ENCODE assay signal across 1 cellular context in the genomic region with DNA sequence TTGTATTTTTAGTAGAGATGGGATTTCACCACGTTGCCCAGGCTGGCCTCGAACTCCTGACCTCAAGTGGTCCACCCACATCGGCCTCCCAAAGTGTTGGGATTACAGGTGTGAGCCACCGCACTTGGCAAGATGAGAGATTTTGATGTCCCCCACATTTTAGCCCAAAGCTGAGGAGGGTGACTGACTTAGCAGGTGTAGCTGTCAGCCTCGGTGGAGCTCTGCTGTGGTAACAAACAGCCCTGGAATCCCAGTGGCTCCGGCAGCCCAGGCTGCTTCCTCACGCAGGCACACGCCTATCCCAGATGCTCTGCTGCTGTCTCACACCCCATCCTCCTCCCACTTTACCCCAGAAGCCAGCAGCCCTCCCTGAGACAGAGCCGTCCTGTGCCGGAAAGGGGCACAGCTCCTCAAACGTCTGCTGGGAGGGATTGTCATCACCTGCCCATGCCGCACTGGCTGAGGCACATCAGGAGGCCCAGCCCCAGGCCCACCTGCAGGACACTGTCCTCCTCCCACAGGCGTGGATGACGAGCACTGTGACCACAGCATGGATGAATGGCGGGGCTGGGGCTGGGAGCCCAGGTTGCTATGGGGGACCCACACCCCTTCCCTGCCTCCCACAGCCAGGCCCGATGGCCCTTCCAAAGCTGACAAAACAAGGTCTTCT.
A peak's percentile ranks its signal among the peaks of the same experiment; 100 is the strongest.
TF ChIP-seq lines count a peak whose summit lies in the region.

No MANE protein-coding gene starts in this region.

TF ChIP-seq in HepG2, 621 proteins besides CTCF, POLR2A, EP300 and RAD21 (continued from another document and continues in another):
- TF ChIP-seq, protein P1, sequence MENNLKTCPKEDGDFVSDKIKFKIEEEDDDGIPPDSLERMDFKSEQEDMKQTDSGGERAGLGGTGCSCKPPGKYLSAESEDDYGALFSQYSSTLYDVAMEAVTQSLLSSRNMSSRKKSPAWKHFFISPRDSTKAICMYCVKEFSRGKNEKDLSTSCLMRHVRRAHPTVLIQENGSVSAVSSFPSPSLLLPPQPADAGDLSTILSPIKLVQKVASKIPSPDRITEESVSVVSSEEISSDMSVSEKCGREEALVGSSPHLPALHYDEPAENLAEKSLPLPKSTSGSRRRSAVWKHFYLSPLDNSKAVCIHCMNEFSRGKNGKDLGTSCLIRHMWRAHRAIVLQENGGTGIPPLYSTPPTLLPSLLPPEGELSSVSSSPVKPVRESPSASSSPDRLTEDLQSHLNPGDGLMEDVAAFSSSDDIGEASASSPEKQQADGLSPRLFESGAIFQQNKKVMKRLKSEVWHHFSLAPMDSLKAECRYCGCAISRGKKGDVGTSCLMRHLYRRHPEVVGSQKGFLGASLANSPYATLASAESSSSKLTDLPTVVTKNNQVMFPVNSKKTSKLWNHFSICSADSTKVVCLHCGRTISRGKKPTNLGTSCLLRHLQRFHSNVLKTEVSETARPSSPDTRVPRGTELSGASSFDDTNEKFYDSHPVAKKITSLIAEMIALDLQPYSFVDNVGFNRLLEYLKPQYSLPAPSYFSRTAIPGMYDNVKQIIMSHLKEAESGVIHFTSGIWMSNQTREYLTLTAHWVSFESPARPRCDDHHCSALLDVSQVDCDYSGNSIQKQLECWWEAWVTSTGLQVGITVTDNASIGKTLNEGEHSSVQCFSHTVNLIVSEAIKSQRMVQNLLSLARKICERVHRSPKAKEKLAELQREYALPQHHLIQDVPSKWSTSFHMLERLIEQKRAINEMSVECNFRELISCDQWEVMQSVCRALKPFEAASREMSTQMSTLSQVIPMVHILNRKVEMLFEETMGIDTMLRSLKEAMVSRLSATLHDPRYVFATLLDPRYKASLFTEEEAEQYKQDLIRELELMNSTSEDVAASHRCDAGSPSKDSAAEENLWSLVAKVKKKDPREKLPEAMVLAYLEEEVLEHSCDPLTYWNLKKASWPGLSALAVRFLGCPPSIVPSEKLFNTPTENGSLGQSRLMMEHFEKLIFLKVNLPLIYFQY (CRISPR knock-in tag; IDR thresholded peaks at IDR 0.05; ENCODE audit: borderline replicate concordance): no peak
- peak; percentile 19; the same call in 1 of the 2 replicates for TF ChIP-seq FOXC1 (CRISPR knock-in tag; IDR thresholded peaks at IDR 0.05; ENCODE audit: borderline replicate concordance)
- TF ChIP-seq KDM4B (CRISPR knock-in tag; IDR thresholded peaks at IDR 0.05): no peak
- TF ChIP-seq, protein P2, sequence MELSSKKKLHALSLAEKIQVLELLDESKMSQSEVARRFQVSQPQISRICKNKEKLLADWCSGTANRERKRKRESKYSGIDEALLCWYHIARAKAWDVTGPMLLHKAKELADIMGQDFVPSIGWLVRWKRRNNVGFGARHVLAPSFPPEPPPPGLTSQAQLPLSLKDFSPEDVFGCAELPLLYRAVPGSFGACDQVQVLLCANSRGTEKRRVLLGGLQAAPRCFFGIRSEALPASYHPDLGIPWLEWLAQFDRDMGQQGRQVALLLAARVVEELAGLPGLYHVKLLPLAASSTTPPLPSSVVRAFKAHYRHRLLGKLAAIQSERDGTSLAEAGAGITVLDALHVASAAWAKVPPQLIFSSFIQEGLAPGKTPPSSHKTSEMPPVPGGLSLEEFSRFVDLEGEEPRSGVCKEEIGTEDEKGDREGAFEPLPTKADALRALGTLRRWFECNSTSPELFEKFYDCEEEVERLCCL (CRISPR knock-in tag; IDR thresholded peaks at IDR 0.05; ENCODE audit: borderline replicate concordance): no peak
- no peak for TF ChIP-seq SIX1 (CRISPR knock-in tag; IDR thresholded peaks at IDR 0.05; ENCODE audit: borderline replicate concordance)
- TF ChIP-seq, protein P3, sequence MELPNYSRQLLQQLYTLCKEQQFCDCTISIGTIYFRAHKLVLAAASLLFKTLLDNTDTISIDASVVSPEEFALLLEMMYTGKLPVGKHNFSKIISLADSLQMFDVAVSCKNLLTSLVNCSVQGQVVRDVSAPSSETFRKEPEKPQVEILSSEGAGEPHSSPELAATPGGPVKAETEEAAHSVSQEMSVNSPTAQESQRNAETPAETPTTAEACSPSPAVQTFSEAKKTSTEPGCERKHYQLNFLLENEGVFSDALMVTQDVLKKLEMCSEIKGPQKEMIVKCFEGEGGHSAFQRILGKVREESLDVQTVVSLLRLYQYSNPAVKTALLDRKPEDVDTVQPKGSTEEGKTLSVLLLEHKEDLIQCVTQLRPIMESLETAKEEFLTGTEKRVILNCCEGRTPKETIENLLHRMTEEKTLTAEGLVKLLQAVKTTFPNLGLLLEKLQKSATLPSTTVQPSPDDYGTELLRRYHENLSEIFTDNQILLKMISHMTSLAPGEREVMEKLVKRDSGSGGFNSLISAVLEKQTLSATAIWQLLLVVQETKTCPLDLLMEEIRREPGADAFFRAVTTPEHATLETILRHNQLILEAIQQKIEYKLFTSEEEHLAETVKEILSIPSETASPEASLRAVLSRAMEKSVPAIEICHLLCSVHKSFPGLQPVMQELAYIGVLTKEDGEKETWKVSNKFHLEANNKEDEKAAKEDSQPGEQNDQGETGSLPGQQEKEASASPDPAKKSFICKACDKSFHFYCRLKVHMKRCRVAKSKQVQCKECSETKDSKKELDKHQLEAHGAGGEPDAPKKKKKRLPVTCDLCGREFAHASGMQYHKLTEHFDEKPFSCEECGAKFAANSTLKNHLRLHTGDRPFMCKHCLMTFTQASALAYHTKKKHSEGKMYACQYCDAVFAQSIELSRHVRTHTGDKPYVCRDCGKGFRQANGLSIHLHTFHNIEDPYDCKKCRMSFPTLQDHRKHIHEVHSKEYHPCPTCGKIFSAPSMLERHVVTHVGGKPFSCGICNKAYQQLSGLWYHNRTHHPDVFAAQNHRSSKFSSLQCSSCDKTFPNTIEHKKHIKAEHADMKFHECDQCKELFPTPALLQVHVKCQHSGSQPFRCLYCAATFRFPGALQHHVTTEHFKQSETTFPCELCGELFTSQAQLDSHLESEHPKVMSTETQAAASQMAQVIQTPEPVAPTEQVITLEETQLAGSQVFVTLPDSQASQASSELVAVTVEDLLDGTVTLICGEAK (IDR thresholded peaks at IDR 0.05): no peak
- TF ChIP-seq, protein P3 (CRISPR knock-in tag; IDR thresholded peaks at IDR 0.05): no peak
- no peak for TF ChIP-seq PBX2 (CRISPR knock-in tag; IDR thresholded peaks at IDR 0.05)
- TF ChIP-seq, protein P4, sequence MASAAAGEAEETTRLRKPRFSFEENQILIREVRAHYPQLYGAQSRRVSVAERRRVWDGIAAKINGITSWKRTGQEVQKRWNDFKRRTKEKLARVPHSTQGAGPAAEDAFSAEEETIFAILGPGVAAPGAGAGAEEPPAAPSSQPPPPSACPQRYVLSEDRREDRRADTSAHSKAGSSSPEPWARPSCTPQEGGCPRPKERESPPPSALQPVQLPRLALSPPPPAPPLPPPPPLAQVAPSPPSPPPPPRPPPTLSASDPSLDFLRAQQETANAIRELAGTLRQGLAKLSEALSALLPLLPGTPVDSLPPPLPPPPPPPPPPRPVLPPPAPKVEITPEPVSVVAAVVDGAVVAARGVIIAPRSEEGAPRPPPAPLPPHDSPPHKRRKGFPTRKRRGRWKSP (CRISPR knock-in tag; IDR thresholded peaks at IDR 0.05): no peak
- TF ChIP-seq, protein P5, sequence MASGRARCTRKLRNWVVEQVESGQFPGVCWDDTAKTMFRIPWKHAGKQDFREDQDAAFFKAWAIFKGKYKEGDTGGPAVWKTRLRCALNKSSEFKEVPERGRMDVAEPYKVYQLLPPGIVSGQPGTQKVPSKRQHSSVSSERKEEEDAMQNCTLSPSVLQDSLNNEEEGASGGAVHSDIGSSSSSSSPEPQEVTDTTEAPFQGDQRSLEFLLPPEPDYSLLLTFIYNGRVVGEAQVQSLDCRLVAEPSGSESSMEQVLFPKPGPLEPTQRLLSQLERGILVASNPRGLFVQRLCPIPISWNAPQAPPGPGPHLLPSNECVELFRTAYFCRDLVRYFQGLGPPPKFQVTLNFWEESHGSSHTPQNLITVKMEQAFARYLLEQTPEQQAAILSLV (CRISPR knock-in tag; IDR thresholded peaks at IDR 0.05; ENCODE audit: borderline replicate concordance): peak; percentile 76; the same call in 1 of the 2 replicates
- no peak for TF ChIP-seq ATF6 (CRISPR knock-in tag; conservative IDR thresholded peaks at IDR 0.05)
- TF ChIP-seq ZNF720 (CRISPR knock-in tag; IDR thresholded peaks at IDR 0.05): no peak
- TF ChIP-seq SP1 (IDR thresholded peaks at IDR 0.05): no peak
- no peak for TF ChIP-seq SP1 (CRISPR knock-in tag; IDR thresholded peaks at IDR 0.05)
- TF ChIP-seq, protein P6, sequence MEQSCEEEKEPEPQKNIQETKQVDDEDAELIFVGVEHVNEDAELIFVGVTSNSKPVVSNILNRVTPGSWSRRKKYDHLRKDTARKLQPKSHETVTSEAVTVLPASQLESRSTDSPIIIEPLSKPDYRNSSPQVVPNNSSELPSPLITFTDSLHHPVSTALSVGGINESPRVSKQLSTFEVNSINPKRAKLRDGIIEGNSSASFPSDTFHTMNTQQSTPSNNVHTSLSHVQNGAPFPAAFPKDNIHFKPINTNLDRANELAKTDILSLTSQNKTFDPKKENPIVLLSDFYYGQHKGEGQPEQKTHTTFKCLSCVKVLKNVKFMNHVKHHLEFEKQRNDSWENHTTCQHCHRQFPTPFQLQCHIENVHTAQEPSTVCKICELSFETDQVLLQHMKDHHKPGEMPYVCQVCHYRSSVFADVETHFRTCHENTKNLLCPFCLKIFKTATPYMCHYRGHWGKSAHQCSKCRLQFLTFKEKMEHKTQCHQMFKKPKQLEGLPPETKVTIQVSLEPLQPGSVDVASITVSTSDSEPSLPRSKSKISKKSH (CRISPR knock-in tag; IDR thresholded peaks at IDR 0.05; ENCODE audit: borderline replicate concordance): no peak
- no peak for TF ChIP-seq DPF2 (CRISPR knock-in tag; IDR thresholded peaks at IDR 0.05; ENCODE audit: borderline replicate concordance, low read depth)
- TF ChIP-seq, protein P7, sequence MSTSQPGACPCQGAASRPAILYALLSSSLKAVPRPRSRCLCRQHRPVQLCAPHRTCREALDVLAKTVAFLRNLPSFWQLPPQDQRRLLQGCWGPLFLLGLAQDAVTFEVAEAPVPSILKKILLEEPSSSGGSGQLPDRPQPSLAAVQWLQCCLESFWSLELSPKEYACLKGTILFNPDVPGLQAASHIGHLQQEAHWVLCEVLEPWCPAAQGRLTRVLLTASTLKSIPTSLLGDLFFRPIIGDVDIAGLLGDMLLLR (CRISPR knock-in tag; IDR thresholded peaks at IDR 0.05): 0 out of 2 replicates have a peak, but pooled peaks have one; percentile 27
- no peak for TF ChIP-seq MAFG (CRISPR knock-in tag; IDR thresholded peaks at IDR 0.05)
- no peak for TF ChIP-seq TAF1 (CRISPR knock-in tag; IDR thresholded peaks at IDR 0.05)
- no peak for TF ChIP-seq HOXA7 (CRISPR knock-in tag; IDR thresholded peaks at IDR 0.05)
- no peak for TF ChIP-seq KLF13 (CRISPR knock-in tag; IDR thresholded peaks at IDR 0.05)
- no peak for TF ChIP-seq TCF7 (IDR thresholded peaks at IDR 0.05; ENCODE audit: low read depth)
- TF ChIP-seq, protein P8, sequence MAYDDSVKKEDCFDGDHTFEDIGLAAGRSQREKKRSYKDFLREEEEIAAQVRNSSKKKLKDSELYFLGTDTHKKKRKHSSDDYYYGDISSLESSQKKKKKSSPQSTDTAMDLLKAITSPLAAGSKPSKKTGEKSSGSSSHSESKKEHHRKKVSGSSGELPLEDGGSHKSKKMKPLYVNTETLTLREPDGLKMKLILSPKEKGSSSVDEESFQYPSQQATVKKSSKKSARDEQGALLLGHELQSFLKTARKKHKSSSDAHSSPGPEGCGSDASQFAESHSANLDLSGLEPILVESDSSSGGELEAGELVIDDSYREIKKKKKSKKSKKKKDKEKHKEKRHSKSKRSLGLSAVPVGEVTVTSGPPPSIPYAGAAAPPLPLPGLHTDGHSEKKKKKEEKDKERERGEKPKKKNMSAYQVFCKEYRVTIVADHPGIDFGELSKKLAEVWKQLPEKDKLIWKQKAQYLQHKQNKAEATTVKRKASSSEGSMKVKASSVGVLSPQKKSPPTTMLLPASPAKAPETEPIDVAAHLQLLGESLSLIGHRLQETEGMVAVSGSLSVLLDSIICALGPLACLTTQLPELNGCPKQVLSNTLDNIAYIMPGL (CRISPR knock-in tag; IDR thresholded peaks at IDR 0.05; ENCODE audit: borderline replicate concordance in 1 of 2, low read depth in 1 of 2): no peak
- no peak for TF ChIP-seq ZFP36L1 (CRISPR knock-in tag; IDR thresholded peaks at IDR 0.05)
- TF ChIP-seq ARNT (IDR thresholded peaks at IDR 0.05): no peak
